1 cellular context compared by ENCODE assay signal in genomic region chr6:47729019-47729418, GRCh38.
TF ChIP-seq lines count a peak whose summit lies in the region.

No MANE protein-coding gene starts in this region.

TF ChIP-seq in HCT116, 20 proteins besides CTCF, POLR2A, EP300 and RAD21 (continued from another document):
- TF ChIP-seq TCF7L2 (IDR thresholded peaks at IDR 0.05; ENCODE audit: borderline replicate concordance, extremely low read depth, insufficient read depth, insufficient read length) (no peak), FOSL1 (IDR thresholded peaks at IDR 0.05; ENCODE audit: low read depth) (peak; percentile 31; the same call in 1 of the 2 replicates)
TF ChIP-seq in HCT116: peak in this region for 1.
